27 cellular contexts compared by ENCODE assay signal in genomic region chr1:245798367-245798747, GRCh38.
"Had no signal": no experiment of that assay in that cellular context is flagged by ENCODE, and none has a peak within 500 bp of the region (broad histone marks: within the 10 kb centered on the region; RNA-seq: fewer than 3 reads in every experiment).

No MANE protein-coding gene starts in this region.

- H3K27me3 Mint-ChIP-seq: activated naive CD8-positive, alpha-beta T cell; brain; dendritic cell treated with granulocyte-macrophage colony-stimulating factor and Interleukin-4, amounts not matched to agents 40 ng/mL and 50 ng/mL, for 4 days; natural killer cell treated with Interleukin-12 subunit alpha and Interleukin-12 subunit beta and Interleukin-15 and Interleukin-18, amount 100 ng/mL, for 72 hours; stimulated activated memory B cell treated with anti-CD40 and anti-IgM and Interleukin-4, amounts not matched to agents 10 μg/mL and 1 μg/mL and 100 μg/mL, for 72 hours had no signal

- H3K36me3 Mint-ChIP-seq: brain; natural killer cell treated with Interleukin-12 subunit alpha and Interleukin-12 subunit beta and Interleukin-15 and Interleukin-18, amount 100 ng/mL, for 72 hours had no signal

- H3K27ac ChIP-seq: heart right ventricle, lower lobe of right lung, neutrophil, sigmoid colon, tibial nerve had no signal

- H3K9me3 Mint-ChIP-seq: activated T-cell treated with anti-CD3 and anti-CD28 coated beads, Interleukin-2, amount 50 U/mL, for 72 hours; brain; dendritic cell treated with granulocyte-macrophage colony-stimulating factor and Interleukin-4, amounts not matched to agents 40 ng/mL and 50 ng/mL, for 4 days; endodermal cell; natural killer cell treated with Interleukin-12 subunit alpha and Interleukin-12 subunit beta and Interleukin-15 and Interleukin-18, amount 100 ng/mL, for 72 hours; stimulated activated memory B cell treated with anti-CD40 and anti-IgM and Interleukin-4, amounts not matched to agents 10 μg/mL and 1 μg/mL and 100 μg/mL, for 72 hours had no signal

- H3K4me3 ChIP-seq: heart right ventricle, lower lobe of right lung, mucosa of descending colon, sigmoid colon, tibial nerve had no signal

- H3K9me3 ChIP-seq: heart right ventricle, lower lobe of right lung, mucosa of descending colon, neutrophil, sigmoid colon, tibial nerve had no signal

- ATAC-seq: activated T-cell treated with anti-CD3 and anti-CD28 coated beads, Interleukin-2, amount 50 U/mL, for 72 hours; esophagus mucosa; heart right ventricle; left lobe of liver; mucosa of descending colon; stimulated activated memory B cell treated with anti-CD40 and anti-IgM and Interleukin-4, amounts not matched to agents 10 μg/mL and 1 μg/mL and 100 μg/mL, for 72 hours had no signal

- H3K27me3 ChIP-seq: heart right ventricle, neutrophil, sigmoid colon, tibial nerve had no signal

- H3K27ac Mint-ChIP-seq: activated naive CD8-positive, alpha-beta T cell; activated T-cell treated with anti-CD3 and anti-CD28 coated beads, Interleukin-2, amount 50 U/mL, for 72 hours; dendritic cell treated with granulocyte-macrophage colony-stimulating factor and Interleukin-4, amounts not matched to agents 40 ng/mL and 50 ng/mL, for 4 days; endodermal cell; natural killer cell treated with Interleukin-12 subunit alpha and Interleukin-12 subunit beta and Interleukin-15 and Interleukin-18, amount 100 ng/mL, for 72 hours; stimulated activated memory B cell treated with anti-CD40 and anti-IgM and Interleukin-4, amounts not matched to agents 10 μg/mL and 1 μg/mL and 100 μg/mL, for 72 hours had no signal

- DNase-seq: activated CD4-positive, alpha-beta T cell treated with anti-CD3 and anti-CD28 coated beads for 4 hours; activated CD4-positive, alpha-beta T cell treated with anti-CD3 and anti-CD28 coated beads, Interleukin-2, amount 50 U/mL, for 4 hours; activated naive CD4-positive, alpha-beta T cell; activated T-cell treated with anti-CD3 and anti-CD28 coated beads for 4 hours; activated T-cell treated with anti-CD3 and anti-CD28 coated beads, Interleukin-2, amount 50 U/mL, for 72 hours; aorta; central memory CD4-positive, alpha-beta T cell; endodermal cell; foreskin fibroblast; heart right ventricle; kidney glomerular epithelial cell; lower lobe of right lung; mucosa of descending colon; sigmoid colon; small intestine; stimulated activated CD4-positive, alpha-beta T cell treated with anti-CD3 and anti-CD28 coated beads, Interleukin-1b, Interleukin-23, amount 100 ng/mL, for 48 hours; stimulated activated CD4-positive, alpha-beta T cell treated with anti-CD3 and anti-CD28 coated beads, Interleukin-4, amount 100 ng/mL, for 4 hours; stimulated activated CD8-positive, alpha-beta memory T cell treated with anti-CD3 and anti-CD28 coated beads, Interleukin-4, amount 100 ng/mL, for 48 hours had no signal

- H3K36me3 ChIP-seq: heart right ventricle, lower lobe of right lung, neutrophil, sigmoid colon, tibial nerve had no signal

- H3K4me1 ChIP-seq: heart right ventricle, lower lobe of right lung, sigmoid colon, tibial nerve had no signal

- H3K4me3 Mint-ChIP-seq: activated naive CD8-positive, alpha-beta T cell; activated T-cell treated with anti-CD3 and anti-CD28 coated beads, Interleukin-2, amount 50 U/mL, for 72 hours; brain; dendritic cell treated with granulocyte-macrophage colony-stimulating factor and Interleukin-4, amounts not matched to agents 40 ng/mL and 50 ng/mL, for 4 days; endodermal cell; natural killer cell treated with Interleukin-12 subunit alpha and Interleukin-12 subunit beta and Interleukin-15 and Interleukin-18, amount 100 ng/mL, for 72 hours; stimulated activated memory B cell treated with anti-CD40 and anti-IgM and Interleukin-4, amounts not matched to agents 10 μg/mL and 1 μg/mL and 100 μg/mL, for 72 hours had no signal

- H3K4me1 Mint-ChIP-seq: endodermal cell; stimulated activated memory B cell treated with anti-CD40 and anti-IgM and Interleukin-4, amounts not matched to agents 10 μg/mL and 1 μg/mL and 100 μg/mL, for 72 hours had no signal
